20 cellular contexts compared by ENCODE assay signal in genomic region chr12:132216354-132216987, GRCh38.
DNase-seq lines count a peak whose midpoint lies in the region; ATAC-seq and TF ChIP-seq lines count a peak whose summit lies in the region.
"Had no signal": no experiment of that assay in that cellular context is flagged by ENCODE, and none has a peak within 500 bp of the region (broad histone marks: within the 10 kb centered on the region; RNA-seq: fewer than 3 reads in every experiment).

No MANE protein-coding gene starts in this region.

- peak overlapping the region; percentile 68 for H3K27ac Mint-ChIP-seq in endothelial cell (ENCODE audit: unreplicated experiment)
- no peak overlapping the region for H3K27ac Mint-ChIP-seq in T-cell
- H3K27ac Mint-ChIP-seq: CD8-positive, alpha-beta T cell had no signal

- intact Hi-C loops in upper lobe of right lung (cut with DNase I) = no loop called here

- no peaks in the 10 kb centered on the region for H3K4me1 ChIP-seq in upper lobe of right lung

- H3K36me3 ChIP-seq in upper lobe of right lung = no peaks in the 10 kb centered on the region

- POLR2A ChIA-PET in T-cell (lab: Charles Lee) = no interaction called here

- H3K27ac ChIP-seq in angular gyrus (ENCODE audit: low read depth, low read length) (peak overlapping the region; percentile 10), upper lobe of right lung (no peak overlapping the region)

- TF ChIP-seq CTCF in endothelial cell (IDR thresholded peaks at IDR 0.05; ENCODE audit: unreplicated experiment) = no peak
- TF ChIP-seq CTCF in upper lobe of right lung (IDR thresholded peaks at IDR 0.05) = no peak

- H3K9me3 Mint-ChIP-seq in endothelial cell (ENCODE audit: unreplicated experiment) (peaks cover 6% of the 10 kb centered on the region), T-cell (no peaks in the 10 kb centered on the region)
- H3K9me3 Mint-ChIP-seq: CD8-positive, alpha-beta T cell had no signal

- H3K4me1 Mint-ChIP-seq in endothelial cell (ENCODE audit: unreplicated experiment) (peaks cover 3% of the 10 kb centered on the region), T-cell (peaks cover 2 to 21% (median 9%) of the 10 kb centered on the region in 3 donors)

- ATAC-seq in upper lobe of right lung (no peak), T-cell (replicated peaks in 1 of 4) (no peak), GM21367 (IDR thresholded peaks at IDR 0.05; ENCODE audit: unreplicated experiment) (no peak)
- ATAC-seq: CD8-positive, alpha-beta T cell had no signal

- H3K27me3 ChIP-seq in upper lobe of right lung = peaks cover 5% of the 10 kb centered on the region

- H3K36me3 Mint-ChIP-seq in endothelial cell (ENCODE audit: low read depth, unreplicated experiment) (peaks cover 3% of the 10 kb centered on the region), T-cell (no peaks in the 10 kb centered on the region)
- H3K36me3 Mint-ChIP-seq: CD8-positive, alpha-beta T cell had no signal

- CTCF ChIA-PET in T-cell (lab: Charles Lee) = no interaction called here

- DNase-seq in endothelial cell (ENCODE audit: low spot score) = no peak
- peak; percentile 59 for DNase-seq in midbrain (lab: John Stamatoyannopoulos, UW)
- peak; percentile 60 for DNase-seq in upper lobe of right lung
- DNase-seq in T-cell = no peak
- no peak for DNase-seq in DMS153 treated with DMSO at 0.1 percent for 48 hours (lab: John Stamatoyannopoulos, UW; ENCODE audit: unreplicated experiment)
- DNase-seq: ACHN; CD8-positive, alpha-beta T cell; DMS153; GDM1; H7; Karpas-422; NCI-H1417; NCI-H1694 treated with DMSO at 0.1 percent for 48 hours; NCI-H2081 treated with DMSO at 0.1 percent for 48 hours; NCI-H446 treated with DMSO at 0.1 percent for 48 hours; NCI-H526 treated with DMSO at 0.1 percent for 48 hours; OCI-M1; SHP77 had no signal

- no peaks in the 10 kb centered on the region for H3K9me3 ChIP-seq in upper lobe of right lung

- no peak overlapping the region for H3K4me3 ChIP-seq in upper lobe of right lung

- H3K4me3 Mint-ChIP-seq in endothelial cell (ENCODE audit: unreplicated experiment) (no peak overlapping the region), T-cell (no peak overlapping the region)
- H3K4me3 Mint-ChIP-seq: CD8-positive, alpha-beta T cell had no signal

- H3K27me3 Mint-ChIP-seq in endothelial cell (ENCODE audit: unreplicated experiment) = peaks cover 22% of the 10 kb centered on the region
- H3K27me3 Mint-ChIP-seq in T-cell = peaks cover 0 to 23% of the 10 kb centered on the region in 2 donors

Comparison
In these comparisons a context has a peak if more than half of its experiments do, and no peak if none do; other contexts are left out.
1. DNase-seq: peak in midbrain (single experiment) and upper lobe of right lung (single experiment); none in endothelial cell (single experiment), T-cell (0 of 34) and DMS153 treated with DMSO at 0.1 percent for 48 hours (single experiment).